ENCODE assay signal across 17 cellular contexts in the genomic region with DNA sequence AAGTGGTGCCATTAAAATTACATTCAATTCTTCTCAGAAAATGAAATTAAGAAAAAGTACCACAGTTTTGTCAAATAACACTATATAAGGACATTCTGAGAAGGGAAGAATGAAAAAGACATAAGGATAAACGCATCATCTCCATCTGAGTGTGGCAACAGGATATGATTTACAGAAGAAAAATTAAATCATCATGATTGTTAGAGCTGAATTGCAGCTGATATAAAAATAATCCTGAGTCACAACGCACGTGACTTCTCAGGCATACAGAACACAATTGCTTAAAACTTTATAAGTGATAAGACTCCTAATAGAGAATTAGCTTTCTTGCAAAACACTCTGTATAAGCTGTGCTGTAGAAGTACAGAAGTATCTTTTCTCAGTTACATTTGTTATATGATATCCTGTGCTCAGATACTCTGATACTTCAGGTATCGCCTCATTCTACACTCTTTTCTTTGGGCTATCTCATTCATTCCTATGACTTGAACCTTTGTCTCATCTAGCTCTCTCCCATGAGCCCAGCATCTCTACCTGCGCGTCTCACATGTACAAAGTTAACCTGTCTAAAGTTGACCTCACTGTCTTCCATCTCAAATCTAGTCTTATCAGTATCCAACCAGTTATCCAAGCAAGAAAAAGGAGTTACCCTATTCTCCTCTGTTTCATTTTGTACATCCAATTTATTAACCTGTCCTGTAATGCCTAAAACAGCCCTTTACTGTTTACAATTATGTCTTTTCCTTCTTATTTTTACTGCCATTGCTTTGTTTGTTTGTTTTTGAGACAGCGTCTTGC.
DNase-seq lines count a peak whose midpoint lies in the region; ATAC-seq, FAIRE-seq and TF ChIP-seq lines count a peak whose summit lies in the region.
"Had no signal": no experiment of that assay in that cellular context is flagged by ENCODE, and none has a peak within 500 bp of the region (broad histone marks: within the 10 kb centered on the region; RNA-seq: fewer than 3 reads in every experiment).

No MANE protein-coding gene starts in this region.

- H3K4me1 Mint-ChIP-seq in central memory CD8-positive, alpha-beta T cell: no peaks in the 10 kb centered on the region
- H3K4me1 Mint-ChIP-seq: nephron, T-cell had no signal

- CTCF ChIA-PET in A549 (lab: Yijun Ruan, JAX): interaction anchor here (0.7 to 5.1 kb wide), 16 partner anchors 9 to 281 kb away, joined by 3 to 41 read pairs (median 4); no protein-coding TSS in a partner anchor

- peak; percentile 94 for FAIRE-seq in A549 (lab: Jason Lieb, UNC)
- FAIRE-seq: A204.1, GM12878 had no signal

- peaks cover under 1% of the 10 kb centered on the region; the same call in 1 of the 3 replicates for H3K9me3 ChIP-seq in A549
- H3K9me3 ChIP-seq: sigmoid colon had no signal

- no peak for TF ChIP-seq EP300 in A549 (IDR thresholded peaks at IDR 0.05)

- TF ChIP-seq POLR2A in A549 (IDR thresholded peaks at IDR 0.05; ENCODE audit: low read length): no peak

- H3K36me3 Mint-ChIP-seq in central memory CD8-positive, alpha-beta T cell (ENCODE audit: insufficient read depth): peaks cover 12% of the 10 kb centered on the region
- H3K36me3 Mint-ChIP-seq: T-cell had no signal

- peak overlapping the region; percentile 9 for H3K27ac Mint-ChIP-seq in central memory CD8-positive, alpha-beta T cell (ENCODE audit: low read depth)
- H3K27ac Mint-ChIP-seq: nephron, T-cell had no signal

- POLR2A ChIA-PET in A549 (lab: Yijun Ruan, JAX): interaction anchor here (0.6 to 0.9 kb wide), 2 partner anchors 15 to 16 kb away, joined by 3 to 5 read pairs; no protein-coding TSS in a partner anchor

- WGBS in A549 (ENCODE audit: missing lambda C conversion rate): 77% methylated on average over 7 of the region's 7 CpGs

- peak overlapping the region; percentile 79 to 86 for H3K27ac ChIP-seq in A549
- H3K27ac ChIP-seq: sigmoid colon had no signal

- H3K27me3 Mint-ChIP-seq in central memory CD8-positive, alpha-beta T cell: no peaks in the 10 kb centered on the region

- H3K4me1 ChIP-seq in A549: peaks cover 73% of the 10 kb centered on the region

- H3K9me3 Mint-ChIP-seq in central memory CD8-positive, alpha-beta T cell: no peaks in the 10 kb centered on the region

- no peak overlapping the region for H3K4me3 Mint-ChIP-seq in central memory CD8-positive, alpha-beta T cell
- H3K4me3 Mint-ChIP-seq: nephron, T-cell had no signal

- no peak for TF ChIP-seq RAD21 in A549 (conservative IDR thresholded peaks at IDR 0.05 in 1 of 2, IDR thresholded peaks at IDR 0.05 in 1 of 2)

- peak in 1 of 2 experiments; percentile 33 for DNase-seq in A549 (ENCODE audit: low read depth in 1 of 2, low spot score in 1 of 2)
- peak; percentile 86 for DNase-seq in LHCN-M2 (ENCODE audit: low read depth)
- DNase-seq in central memory CD8-positive, alpha-beta T cell (ENCODE audit: low spot score in 2 of 2): no peak
- peak; percentile 20 to 88 for DNase-seq in lung microvascular endothelial cell (ENCODE audit: low read depth in 2 of 2)
- DNase-seq in DMS153 treated with DMSO at 0.1 percent for 48 hours (lab: John Stamatoyannopoulos, UW; ENCODE audit: unreplicated experiment): no peak
- DNase-seq: heart right ventricle, NCI-H2171, sigmoid colon, T-cell had no signal

- ATAC-seq in A549: no peak
- ATAC-seq in central memory CD8-positive, alpha-beta T cell (replicated peaks; ENCODE audit: extremely low read depth, poor library complexity, severe bottlenecking): no peak
- ATAC-seq in HG03342 (IDR thresholded peaks at IDR 0.05; ENCODE audit: unreplicated experiment): no peak
- ATAC-seq in GM21381 (IDR thresholded peaks at IDR 0.05; ENCODE audit: unreplicated experiment): no peak
- ATAC-seq in HG02763 (IDR thresholded peaks at IDR 0.05; ENCODE audit: unreplicated experiment): no peak
- ATAC-seq: activated CD4-positive, CD25-positive, alpha-beta regulatory T cell treated with anti-CD3 and anti-CD28 coated beads, Interleukin-2, amount 50 U/mL, for 24 hours; GM12878; heart right ventricle; left lobe of liver; T-cell had no signal

- H3K4me3 ChIP-seq in A549: no peak overlapping the region
- H3K4me3 ChIP-seq: GM12878, heart right ventricle, sigmoid colon had no signal

- peak overlapping the region; percentile 44 for H3K4me2 ChIP-seq in A549

- TF ChIP-seq CTCF in A549 (IDR thresholded peaks at IDR 0.05): no peak

TF ChIP-seq in A549, 52 proteins besides CTCF, POLR2A, EP300 and RAD21:
- TF ChIP-seq ATOH8 (CRISPR knock-in tag; IDR thresholded peaks at IDR 0.05; ENCODE audit: low read depth) (0 out of 2 replicates have a peak, but pooled peaks have one; percentile 2), CEBPB (IDR thresholded peaks at IDR 0.05) (0 out of 4 replicates have a peak, but pooled peaks of 1 of the 2 experiments have one; percentile 10), NR3C1 (IDR thresholded peaks at IDR 0.05) (no peak), FOXS1 (CRISPR knock-in tag; IDR thresholded peaks at IDR 0.05) (no peak), FOSL2 (IDR thresholded peaks at IDR 0.05) (no peak), FOSL2 (CRISPR knock-in tag; IDR thresholded peaks at IDR 0.05) (peak; percentile 65), JUNB (IDR thresholded peaks at IDR 0.05) (peak; percentile 34; the same call in 1 of the 2 replicates)
- TF ChIP-seq, protein P1, sequence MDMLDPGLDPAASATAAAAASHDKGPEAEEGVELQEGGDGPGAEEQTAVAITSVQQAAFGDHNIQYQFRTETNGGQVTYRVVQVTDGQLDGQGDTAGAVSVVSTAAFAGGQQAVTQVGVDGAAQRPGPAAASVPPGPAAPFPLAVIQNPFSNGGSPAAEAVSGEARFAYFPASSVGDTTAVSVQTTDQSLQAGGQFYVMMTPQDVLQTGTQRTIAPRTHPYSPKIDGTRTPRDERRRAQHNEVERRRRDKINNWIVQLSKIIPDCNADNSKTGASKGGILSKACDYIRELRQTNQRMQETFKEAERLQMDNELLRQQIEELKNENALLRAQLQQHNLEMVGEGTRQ (IDR thresholded peaks at IDR 0.05): 0 out of 2 replicates have a peak, but pooled peaks have one; percentile 58
TF ChIP-seq in A549: peak in this region for 5.

Comparison
In these comparisons a context has a peak if more than half of its experiments do, and no peak if none do; other contexts are left out.
1. DNase-seq: peak in LHCN-M2 (single experiment) and lung microvascular endothelial cell (2 of 2); none in central memory CD8-positive, alpha-beta T cell (0 of 2) and DMS153 treated with DMSO at 0.1 percent for 48 hours (single experiment).